9 cellular contexts compared by ENCODE assay signal in genomic region chr9:93346240-93347112, GRCh38.
A peak's percentile ranks its signal among the peaks of the same experiment; 100 is the strongest.
DNase-seq lines count a peak whose midpoint lies in the region; ATAC-seq lines count a peak whose summit lies in the region.
"Had no signal": no experiment of that assay in that cellular context is flagged by ENCODE, and none has a peak within 500 bp of the region (broad histone marks: within the 10 kb centered on the region; RNA-seq: fewer than 3 reads in every experiment).

No MANE protein-coding gene starts in this region.

- H3K4me3 Mint-ChIP-seq in central memory CD8-positive, alpha-beta T cell = peak overlapping the region; percentile 39
- H3K4me3 Mint-ChIP-seq in stimulated activated effector memory CD8-positive, alpha-beta T cell treated with anti-CD3 and anti-CD28 coated beads, Interleukin-12 subunit alpha, Interleukin-12 subunit beta, amount 100 ng/mL, for 72 hours = peak overlapping the region; percentile 52

- H3K27ac Mint-ChIP-seq in central memory CD8-positive, alpha-beta T cell (ENCODE audit: low read depth) = no peak overlapping the region
- H3K27ac Mint-ChIP-seq in stimulated activated effector memory CD8-positive, alpha-beta T cell treated with anti-CD3 and anti-CD28 coated beads, Interleukin-12 subunit alpha, Interleukin-12 subunit beta, amount 100 ng/mL, for 72 hours = no peak overlapping the region

- no peak for ATAC-seq in central memory CD8-positive, alpha-beta T cell (replicated peaks; ENCODE audit: extremely low read depth, poor library complexity, severe bottlenecking)
- ATAC-seq in stimulated activated effector memory CD8-positive, alpha-beta T cell treated with anti-CD3 and anti-CD28 coated beads, Interleukin-12 subunit alpha, Interleukin-12 subunit beta, amount 100 ng/mL, for 72 hours = peak; percentile 50
- ATAC-seq: A549 had no signal

- H3K27me3 Mint-ChIP-seq in central memory CD8-positive, alpha-beta T cell = peaks cover 65% of the 10 kb centered on the region

- DNase-seq in NCI-H1092 treated with DMSO at 0.1 percent for 48 hours (lab: John Stamatoyannopoulos, UW) (peak; percentile 44), NCI-H1092 (lab: John Stamatoyannopoulos, UW) (no peak), left kidney (ENCODE audit: low read depth, low spot score) (peak; percentile 79), cerebellar nuclear complex (lab: John Stamatoyannopoulos, UW) (no peak), DMS 273 (lab: John Stamatoyannopoulos, UW; ENCODE audit: unreplicated experiment) (no peak)
- DNase-seq in central memory CD8-positive, alpha-beta T cell (ENCODE audit: low spot score in 2 of 2) = no peak
- DNase-seq in stimulated activated effector memory CD8-positive, alpha-beta T cell treated with anti-CD3 and anti-CD28 coated beads, Interleukin-12 subunit alpha, Interleukin-12 subunit beta, amount 100 ng/mL, for 72 hours (ENCODE audit: low spot score in 2 of 2) = no peak
- no peak for DNase-seq in stimulated activated CD8-positive, alpha-beta memory T cell treated with anti-CD3 and anti-CD28 coated beads, Interleukin-4, amount 100 ng/mL, for 48 hours

- H3K4me1 Mint-ChIP-seq in central memory CD8-positive, alpha-beta T cell = peaks cover 6% of the 10 kb centered on the region
- H3K4me1 Mint-ChIP-seq in stimulated activated effector memory CD8-positive, alpha-beta T cell treated with anti-CD3 and anti-CD28 coated beads, Interleukin-12 subunit alpha, Interleukin-12 subunit beta, amount 100 ng/mL, for 72 hours = peaks cover 7% of the 10 kb centered on the region

- peaks cover 2% of the 10 kb centered on the region for H3K36me3 Mint-ChIP-seq in central memory CD8-positive, alpha-beta T cell (ENCODE audit: insufficient read depth)
- H3K36me3 Mint-ChIP-seq in stimulated activated effector memory CD8-positive, alpha-beta T cell treated with anti-CD3 and anti-CD28 coated beads, Interleukin-12 subunit alpha, Interleukin-12 subunit beta, amount 100 ng/mL, for 72 hours = no peaks in the 10 kb centered on the region

- no peaks in the 10 kb centered on the region for H3K9me3 Mint-ChIP-seq in central memory CD8-positive, alpha-beta T cell
- H3K9me3 Mint-ChIP-seq in stimulated activated effector memory CD8-positive, alpha-beta T cell treated with anti-CD3 and anti-CD28 coated beads, Interleukin-12 subunit alpha, Interleukin-12 subunit beta, amount 100 ng/mL, for 72 hours = no peaks in the 10 kb centered on the region

Comparison
In these comparisons a context has a peak if more than half of its experiments do, and no peak if none do; other contexts are left out.
1. DNase-seq: peak in NCI-H1092 treated with DMSO at 0.1 percent for 48 hours (single experiment) and left kidney (single experiment); none in NCI-H1092 (single experiment), central memory CD8-positive, alpha-beta T cell (0 of 2), stimulated activated effector memory CD8-positive, alpha-beta T cell treated with anti-CD3 and anti-CD28 coated beads, Interleukin-12 subunit alpha, Interleukin-12 subunit beta, amount 100 ng/mL, for 72 hours (0 of 2), stimulated activated CD8-positive, alpha-beta memory T cell treated with anti-CD3 and anti-CD28 coated beads, Interleukin-4, amount 100 ng/mL, for 48 hours (single experiment), cerebellar nuclear complex (0 of 2) and DMS 273 (single experiment).